18 cellular contexts compared by ENCODE assay signal in genomic region chr1:239999170-239999569, GRCh38.
A peak's percentile ranks its signal among the peaks of the same experiment; 100 is the strongest.
DNase-seq lines count a peak whose midpoint lies in the region; ATAC-seq, FAIRE-seq and TF ChIP-seq lines count a peak whose summit lies in the region.
"Had no signal": no experiment of that assay in that cellular context is flagged by ENCODE, and none has a peak within 500 bp of the region (broad histone marks: within the 10 kb centered on the region; RNA-seq: fewer than 3 reads in every experiment).

No MANE protein-coding gene starts in this region.

- no peaks in the 10 kb centered on the region for H3K9me3 ChIP-seq in CD8-positive, alpha-beta memory T cell (ENCODE audit: low read length)
- no peaks in the 10 kb centered on the region for H3K9me3 ChIP-seq in Karpas-422 (ENCODE audit: low read length)
- H3K9me3 ChIP-seq: Caco-2, SJSA1 had no signal

- TF ChIP-seq CTCF in D721Med (IDR thresholded peaks at IDR 0.05; ENCODE audit: insufficient read depth, missing control alignments) = no peak
- no peak for TF ChIP-seq CTCF in LNCaP clone FGC (IDR thresholded peaks at IDR 0.05; ENCODE audit: control insufficient read depth, extremely low read depth, insufficient read depth)

- no peak for ATAC-seq in GM21786 (IDR thresholded peaks at IDR 0.05; ENCODE audit: unreplicated experiment)

- no peaks in the 10 kb centered on the region for H3K9me2 ChIP-seq in Karpas-422 (replicated peaks; ENCODE audit: insufficient read depth, low read length)

- peaks cover 2 to 13% (median 4%) of the 10 kb centered on the region in 3 donors for H3K4me1 Mint-ChIP-seq in CD8-positive, alpha-beta memory T cell
- H3K4me1 Mint-ChIP-seq: IgD-negative memory B cell had no signal

- H3K27ac ChIP-seq in CD8-positive, alpha-beta memory T cell (ENCODE audit: low read depth, low read length) = no peak overlapping the region
- no peak overlapping the region for H3K27ac ChIP-seq in Karpas-422 (ENCODE audit: low read length)
- H3K27ac ChIP-seq: RWPE1, SJSA1 had no signal

- H3K9me3 Mint-ChIP-seq in CD8-positive, alpha-beta memory T cell = peaks cover 0 to 7% (median 2%) of the 10 kb centered on the region in 5 donors
- H3K9me3 Mint-ChIP-seq: H9 had no signal

- H3K27me3 Mint-ChIP-seq in CD8-positive, alpha-beta memory T cell = peaks cover 25 to 52% of the 10 kb centered on the region in 2 donors

- POLR2A ChIA-PET in CD8-positive, alpha-beta memory T cell (lab: Charles Lee) = no interaction called here

- H3K36me3 Mint-ChIP-seq in CD8-positive, alpha-beta memory T cell = no peaks in the 10 kb centered on the region

- no peaks in the 10 kb centered on the region for H3K79me2 ChIP-seq in Karpas-422 (ENCODE audit: low read length)

- DNase-seq in D721Med (ENCODE audit: insufficient read length, low spot score) = no peak
- peak; percentile 23 for DNase-seq in LNCaP clone FGC (ENCODE audit: low read depth)
- peak; percentile 83 for DNase-seq in NCI-H69 (lab: John Stamatoyannopoulos, UW)
- peak; percentile 16 for DNase-seq in SK-MEL-5 (ENCODE audit: low read depth, low spot score)
- DNase-seq in CD8-positive, alpha-beta memory T cell = no peak
- DNase-seq in Karpas-422 = no peak
- DNase-seq: Caco-2, DMS79 treated with DMSO at 0.1 percent for 48 hours, H9, NCI-H1436, NCI-H2171, NCI-H524, SW 1271 had no signal

- no peaks in the 10 kb centered on the region for H4K20me1 ChIP-seq in Karpas-422 (ENCODE audit: insufficient read depth, low read depth, low read length)

- no peak overlapping the region for H3K4me3 Mint-ChIP-seq in CD8-positive, alpha-beta memory T cell
- H3K4me3 Mint-ChIP-seq: IgD-negative memory B cell had no signal

- H3K36me3 ChIP-seq in CD8-positive, alpha-beta memory T cell (ENCODE audit: insufficient read depth, low read length) = no peaks in the 10 kb centered on the region
- H3K36me3 ChIP-seq in Karpas-422 (ENCODE audit: insufficient read depth, low read length) = no peaks in the 10 kb centered on the region
- H3K36me3 ChIP-seq: SJSA1 had no signal

- CTCF ChIA-PET in CD8-positive, alpha-beta memory T cell (lab: Charles Lee) = no interaction called here

- in situ Hi-C loops in SK-MEL-5 (cut with HindIII; ENCODE audit: low pct_unique_long_range_greater_than_20kb, low sequenced_read_pairs) = no loop called here

- H3K27ac Mint-ChIP-seq in CD8-positive, alpha-beta memory T cell = no peak overlapping the region
- H3K27ac Mint-ChIP-seq: CD14-positive monocyte, H9, IgD-negative memory B cell had no signal

- no peaks in the 10 kb centered on the region for H3K4me1 ChIP-seq in CD8-positive, alpha-beta memory T cell (ENCODE audit: insufficient read depth, low read length)
- H3K4me1 ChIP-seq in Karpas-422 (ENCODE audit: low read length) = no peaks in the 10 kb centered on the region
- H3K4me1 ChIP-seq: Caco-2 had no signal

- no peak overlapping the region for H2AFZ ChIP-seq in Karpas-422 (ENCODE audit: low read length)

- H3K27me3 ChIP-seq in CD8-positive, alpha-beta memory T cell (ENCODE audit: insufficient read depth, low read length, poor library complexity, severe bottlenecking) = peaks cover 5% of the 10 kb centered on the region
- no peaks in the 10 kb centered on the region for H3K27me3 ChIP-seq in Karpas-422 (ENCODE audit: low read length)

- H3K4me2 ChIP-seq in Karpas-422 (ENCODE audit: low read depth, low read length, poor library complexity, severe bottlenecking) = no peak overlapping the region

- no peak overlapping the region for H3K4me3 ChIP-seq in LNCaP clone FGC (ENCODE audit: low read depth, low read length)
- H3K4me3 ChIP-seq in CD8-positive, alpha-beta memory T cell (ENCODE audit: low read length) = no peak overlapping the region
- H3K4me3 ChIP-seq in Karpas-422 (ENCODE audit: low read length) = no peak overlapping the region
- H3K4me3 ChIP-seq: SJSA1 had no signal

- H3K9ac ChIP-seq in Karpas-422 (ENCODE audit: low read length) = no peak overlapping the region

- peak; percentile 95 for FAIRE-seq in D721Med (lab: Jason Lieb, UNC)

Comparison
In these comparisons a context has a peak if more than half of its experiments do, and no peak if none do; other contexts are left out.
1. DNase-seq: peak in LNCaP clone FGC (single experiment), NCI-H69 (single experiment) and SK-MEL-5 (single experiment); none in D721Med (single experiment), CD8-positive, alpha-beta memory T cell (0 of 5) and Karpas-422 (single experiment).